ENCODE assay signal across 8 cellular contexts in the genomic region with DNA sequence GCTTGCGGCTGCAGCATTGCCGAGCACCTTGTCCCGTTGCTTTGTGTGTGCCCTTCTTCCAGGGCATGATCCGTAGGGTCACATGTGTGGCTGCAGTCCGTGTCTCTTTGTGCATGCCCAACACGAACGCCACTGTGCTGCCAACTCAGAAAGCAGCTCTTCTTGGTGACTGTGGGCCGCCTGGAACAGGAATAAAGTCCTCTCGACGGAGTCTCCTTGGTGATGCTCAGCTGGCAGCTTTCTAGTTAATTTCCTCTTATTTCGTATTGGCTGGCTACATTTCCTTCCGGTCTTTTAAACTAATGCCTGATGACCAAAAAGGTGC.
"Had no signal": no experiment of that assay in that cellular context is flagged by ENCODE, and none has a peak within 500 bp of the region (broad histone marks: within the 10 kb centered on the region; RNA-seq: fewer than 3 reads in every experiment).

No MANE protein-coding gene starts in this region.

- H3K27me3 ChIP-seq: SJCRH30, tibial nerve had no signal

- H3K27ac Mint-ChIP-seq: activated CD4-positive, alpha-beta memory T cell treated with anti-CD3 and anti-CD28 coated beads, Interleukin-2, amount 10 ng/mL, durations not matched to agents 7 days and 5 days had no signal

- H3K9me3 ChIP-seq: SJCRH30 had no signal

- H3K4me3 ChIP-seq: left ventricle myocardium inferior, SJCRH30, tibial nerve had no signal

- H3K4me3 Mint-ChIP-seq: activated CD4-positive, alpha-beta memory T cell treated with anti-CD3 and anti-CD28 coated beads, Interleukin-2, amount 10 ng/mL, durations not matched to agents 7 days and 5 days; central memory CD8-positive, alpha-beta T cell had no signal

- H3K27ac ChIP-seq: left ventricle myocardium inferior, SJCRH30, tibial nerve had no signal

- H3K27me3 Mint-ChIP-seq: activated CD4-positive, alpha-beta memory T cell treated with anti-CD3 and anti-CD28 coated beads, Interleukin-2, amount 10 ng/mL, durations not matched to agents 7 days and 5 days; central memory CD8-positive, alpha-beta T cell had no signal

- FAIRE-seq: small intestine had no signal

- DNase-seq: activated CD4-positive, alpha-beta memory T cell treated with anti-CD3 and anti-CD28 coated beads, Interleukin-2, amount 10 ng/mL, durations not matched to agents 7 days and 5 days; activated naive CD4-positive, alpha-beta T cell treated with Interleukin-2 at 50 U/mL for 16 hours; SJCRH30; small intestine; T1000 had no signal

- H3K4me1 ChIP-seq: SJCRH30 had no signal
